Comparison of ENCODE assay signal across 24 cellular contexts in the genomic region with DNA sequence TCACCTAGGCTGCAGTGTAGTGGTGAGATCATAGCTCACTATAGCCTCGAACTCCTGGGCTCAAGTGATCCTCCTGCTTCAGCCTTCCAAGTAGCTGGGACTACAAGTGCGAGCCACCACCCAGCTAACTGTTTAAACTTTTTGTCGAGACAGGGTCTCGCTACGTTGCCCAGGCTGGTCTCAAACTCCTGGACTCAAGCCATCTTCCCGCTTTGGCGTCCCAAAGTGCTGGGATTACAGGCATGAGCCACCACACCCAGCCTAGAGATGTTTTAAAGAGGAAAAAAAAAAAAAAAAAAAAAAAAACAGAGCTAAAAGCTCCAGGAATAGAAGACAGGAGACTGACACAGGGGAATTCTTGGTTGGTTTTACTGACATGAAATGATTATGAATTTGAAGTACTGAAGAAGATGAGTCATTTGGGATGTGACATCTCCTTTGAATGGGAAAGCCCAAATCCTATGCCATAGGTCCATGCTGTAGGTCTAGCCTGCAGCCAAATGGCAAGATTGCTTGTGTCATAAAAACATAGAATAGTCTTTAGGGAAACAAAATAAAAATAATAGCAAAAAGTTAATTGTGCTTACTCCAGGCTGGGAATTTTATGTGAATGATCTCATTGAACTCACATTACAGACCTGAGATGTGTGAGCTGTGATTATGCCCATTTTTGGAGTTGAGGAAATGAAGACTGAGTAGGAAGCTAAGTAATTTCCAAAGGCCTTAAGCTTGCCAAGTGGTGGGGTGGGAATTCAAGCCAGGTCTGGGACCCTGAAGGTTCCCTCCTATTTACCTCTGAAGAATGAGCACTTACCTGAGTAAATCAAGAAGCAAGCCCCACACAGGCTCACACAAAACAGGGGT. TPM values are rescaled to one million over a fixed set of nuclear protein-coding genes. Genes with fewer than 3 reads are reported as not detected.
A peak's percentile ranks its signal among the peaks of the same experiment; 100 is the strongest.
DNase-seq lines count a peak whose midpoint lies in the region; ATAC-seq, FAIRE-seq and TF ChIP-seq lines count a peak whose summit lies in the region.
"Had no signal": no experiment of that assay in that cellular context is flagged by ENCODE, and none has a peak within 500 bp of the region (broad histone marks: within the 10 kb centered on the region; RNA-seq: fewer than 3 reads in every experiment).

No MANE protein-coding gene starts in this region.

- CTCF ChIA-PET in PC-9 (lab: Charles Lee): interaction anchor here (0.6 kb wide), 3 partner anchors 75 to 423 kb away, joined by 4 to 8 read pairs (median 4); no protein-coding TSS in a partner anchor

- FAIRE-seq in astrocyte (lab: Jason Lieb, UNC): no peak
- FAIRE-seq: A204.1 had no signal

- H3K9me3 Mint-ChIP-seq in CD4-positive, CD25-positive, alpha-beta regulatory T cell: peaks cover 0 to 2% (median 0%) of the 10 kb centered on the region in 7 donors
- no peaks in the 10 kb centered on the region for H3K9me3 Mint-ChIP-seq in astrocyte (ENCODE audit: unreplicated experiment)
- H3K9me3 Mint-ChIP-seq: activated CD8-positive, alpha-beta T cell treated with anti-CD3 and anti-CD28 coated beads for 36 hours; activated naive CD4-positive, alpha-beta T cell treated with anti-CD3 and anti-CD28 coated beads, Interleukin-2, amount 50 U/mL, for 72 hours; activated T-helper 2 cell treated with anti-CD3 and anti-CD28 coated beads, Interferon-gamma antibody, Interleukin-2, Interleukin-4, amounts not matched to agents 10 μg/mL and 5 μg/mL and 100 μg/mL, durations not matched to agents 14 hours and 24 hours and 36 hours; CD4-positive, alpha-beta T cell; naive thymus-derived CD8-positive, alpha-beta T cell; stimulated activated naive CD8-positive, alpha-beta T cell treated with anti-CD3 and anti-CD28 coated beads, Interleukin-15, Interleukin-2, amounts not matched to agents 100 ng/mL and 50 ng/mL, for 24 hours had no signal

- no peak overlapping the region for H3K4me3 ChIP-seq in CD4-positive, CD25-positive, alpha-beta regulatory T cell (ENCODE audit: low read depth, low read length)
- H3K4me3 ChIP-seq in HUES64 (ENCODE audit: low read length) (no peak overlapping the region), astrocyte (ENCODE audit: insufficient read depth, low read depth, low read length) (no peak overlapping the region), PC-9 (no peak overlapping the region)
- H3K4me3 ChIP-seq: cardiac muscle cell, left lung, vagina had no signal

- no peak for ATAC-seq in CD4-positive, CD25-positive, alpha-beta regulatory T cell (ENCODE audit: low read depth in 2 of 2)
- no peak for ATAC-seq in HG03439 (IDR thresholded peaks at IDR 0.05; ENCODE audit: unreplicated experiment)
- ATAC-seq: activated CD8-positive, alpha-beta T cell treated with anti-CD3 and anti-CD28 coated beads for 36 hours; naive thymus-derived CD8-positive, alpha-beta T cell had no signal

- intact Hi-C loops in PC-9 (cut with micrococcal nuclease; ENCODE audit: unreplicated experiment): no loop called here

- WGBS in HUES64: 95% methylated on average over 7 of the region's 7 CpGs

- H4K20me1 ChIP-seq in astrocyte (ENCODE audit: insufficient read depth, low read length): peaks cover 20% of the 10 kb centered on the region
- no peaks in the 10 kb centered on the region; the same call in 1 of the 2 replicates for H4K20me1 ChIP-seq in PC-9 (ENCODE audit: insufficient read depth)

- no peak overlapping the region for H3K4me3 Mint-ChIP-seq in CD4-positive, CD25-positive, alpha-beta regulatory T cell
- no peak overlapping the region for H3K4me3 Mint-ChIP-seq in astrocyte (ENCODE audit: unreplicated experiment)
- H3K4me3 Mint-ChIP-seq: activated CD8-positive, alpha-beta T cell treated with anti-CD3 and anti-CD28 coated beads for 36 hours; CD4-positive, alpha-beta T cell; naive thymus-derived CD8-positive, alpha-beta T cell; stimulated activated naive CD8-positive, alpha-beta T cell treated with anti-CD3 and anti-CD28 coated beads, Interleukin-15, Interleukin-2, amounts not matched to agents 100 ng/mL and 50 ng/mL, for 24 hours had no signal

- peaks cover 25% of the 10 kb centered on the region for H3K27me3 Mint-ChIP-seq in CD4-positive, CD25-positive, alpha-beta regulatory T cell
- H3K27me3 Mint-ChIP-seq in astrocyte (ENCODE audit: low read depth, unreplicated experiment): no peaks in the 10 kb centered on the region

- H3K27ac Mint-ChIP-seq in CD4-positive, CD25-positive, alpha-beta regulatory T cell: peak overlapping the region in 2 of 3 donors; percentile 26 to 53
- H3K27ac Mint-ChIP-seq in astrocyte (ENCODE audit: unreplicated experiment): peak overlapping the region; percentile 43
- H3K27ac Mint-ChIP-seq: activated CD8-positive, alpha-beta T cell treated with anti-CD3 and anti-CD28 coated beads for 36 hours; activated naive CD4-positive, alpha-beta T cell treated with anti-CD3 and anti-CD28 coated beads, Interleukin-2, amount 50 U/mL, for 72 hours; activated T-helper 2 cell treated with anti-CD3 and anti-CD28 coated beads, Interferon-gamma antibody, Interleukin-2, Interleukin-4, amounts not matched to agents 10 μg/mL and 5 μg/mL and 100 μg/mL, durations not matched to agents 14 hours and 24 hours and 36 hours; CD4-positive, alpha-beta T cell; stimulated activated naive CD8-positive, alpha-beta T cell treated with anti-CD3 and anti-CD28 coated beads, Interleukin-15, Interleukin-2, amounts not matched to agents 100 ng/mL and 50 ng/mL, for 24 hours had no signal

- H3K9me2 ChIP-seq in PC-9 (ENCODE audit: insufficient read depth): no peaks in the 10 kb centered on the region; the same call in 1 of the 2 replicates

- no peaks in the 10 kb centered on the region for H3K4me1 Mint-ChIP-seq in CD4-positive, CD25-positive, alpha-beta regulatory T cell
- peaks cover 23% of the 10 kb centered on the region for H3K4me1 Mint-ChIP-seq in astrocyte (ENCODE audit: low read depth, unreplicated experiment)

- DNase-seq in CD4-positive, CD25-positive, alpha-beta regulatory T cell: no peak
- DNase-seq in astrocyte (ENCODE audit: low read depth): no peak
- DNase-seq in foreskin melanocyte: peak; percentile 62
- no peak for DNase-seq in NCI-H1436 (lab: John Stamatoyannopoulos, UW)
- no peak for DNase-seq in NK-92 treated with Interleukin-12 subunit alpha and Interleukin-12 subunit beta, amount 100 ng/mL, for 24 hours (lab: John Stamatoyannopoulos, UW)
- DNase-seq in PC-9: no peak
- DNase-seq: activated CD8-positive, alpha-beta T cell treated with anti-CD3 and anti-CD28 coated beads for 36 hours; CD4-positive, alpha-beta T cell; cortex of kidney; EL; hypothalamus; Kasumi-1; left lung; naive thymus-derived CD8-positive, alpha-beta T cell; NCI-H1694 treated with DMSO at 0.1 percent for 48 hours; NCI-H524 had no signal

- POLR2A ChIA-PET in PC-9 (lab: Charles Lee; ENCODE audit: unreplicated experiment): no interaction called here

- peaks cover 36% of the 10 kb centered on the region for H3K79me2 ChIP-seq in astrocyte (ENCODE audit: insufficient read depth, low read length)
- no peaks in the 10 kb centered on the region for H3K79me2 ChIP-seq in PC-9 (ENCODE audit: low read depth)

- no peaks in the 10 kb centered on the region for H3K4me1 ChIP-seq in CD4-positive, CD25-positive, alpha-beta regulatory T cell (ENCODE audit: control insufficient read depth, insufficient read depth, low read length, poor library complexity, severe bottlenecking)
- peaks cover 33% of the 10 kb centered on the region for H3K4me1 ChIP-seq in HUES64 (ENCODE audit: insufficient read depth, low read length)
- H3K4me1 ChIP-seq in astrocyte (ENCODE audit: insufficient read depth, low read length): peaks cover 13% of the 10 kb centered on the region
- H3K4me1 ChIP-seq in PC-9 (replicated peaks; ENCODE audit: insufficient read depth): no peaks in the 10 kb centered on the region
- H3K4me1 ChIP-seq: vagina had no signal

- peaks cover 3% of the 10 kb centered on the region for H3K27me3 ChIP-seq in CD4-positive, CD25-positive, alpha-beta regulatory T cell (ENCODE audit: control insufficient read depth, insufficient read depth, low read length)
- H3K27me3 ChIP-seq in HUES64 (ENCODE audit: insufficient read depth, low read length): no peaks in the 10 kb centered on the region
- H3K27me3 ChIP-seq in astrocyte (ENCODE audit: insufficient read depth, low read length): no peaks in the 10 kb centered on the region
- H3K27me3 ChIP-seq in PC-9 (ENCODE audit: insufficient read depth, low read depth): no peaks in the 10 kb centered on the region
- H3K27me3 ChIP-seq: cardiac muscle cell, left lung, vagina had no signal

- TF ChIP-seq CTCF in astrocyte (IDR thresholded peaks at IDR 0.05; ENCODE audit: insufficient read depth, low read depth, low read length) (no peak), PC-9 (conservative IDR thresholded peaks at IDR 0.05) (no peak)

- H3K36me3 ChIP-seq in CD4-positive, CD25-positive, alpha-beta regulatory T cell (ENCODE audit: control insufficient read depth, insufficient read depth, low read length): no peaks in the 10 kb centered on the region
- H3K36me3 ChIP-seq in HUES64 (ENCODE audit: insufficient read depth, low read length) (no peaks in the 10 kb centered on the region), astrocyte (ENCODE audit: insufficient read depth, low read length) (no peaks in the 10 kb centered on the region), PC-9 (ENCODE audit: low read depth) (no peaks in the 10 kb centered on the region)
- H3K36me3 ChIP-seq: cardiac muscle cell, left lung, vagina had no signal

- no TSS peak for BruUV-seq in PC-9 (replicated peaks; lab: Mats Ljungman, UMichigan)

- H3K9me3 ChIP-seq in CD4-positive, CD25-positive, alpha-beta regulatory T cell (ENCODE audit: control insufficient read depth in 2 of 2, low read length in 2 of 2): no peaks in the 10 kb centered on the region
- H3K9me3 ChIP-seq in HUES64 (ENCODE audit: insufficient read depth, low read depth, low read length) (no peaks in the 10 kb centered on the region), astrocyte (ENCODE audit: insufficient read depth, low read depth, low read length) (no peaks in the 10 kb centered on the region), PC-9 (ENCODE audit: insufficient read depth, low read depth) (no peaks in the 10 kb centered on the region)
- H3K9me3 ChIP-seq: left lung, vagina had no signal

- H3K36me3 Mint-ChIP-seq in CD4-positive, CD25-positive, alpha-beta regulatory T cell: no peaks in the 10 kb centered on the region
- no peaks in the 10 kb centered on the region for H3K36me3 Mint-ChIP-seq in astrocyte (ENCODE audit: low read depth, unreplicated experiment)
- H3K36me3 Mint-ChIP-seq: activated naive CD4-positive, alpha-beta T cell treated with anti-CD3 and anti-CD28 coated beads, Interleukin-2, amount 50 U/mL, for 72 hours; naive thymus-derived CD8-positive, alpha-beta T cell had no signal

- H3K9ac ChIP-seq in HUES64 (ENCODE audit: low read depth, low read length) (no peak overlapping the region), astrocyte (ENCODE audit: low read length) (no peak overlapping the region)

- H3K4me2 ChIP-seq in astrocyte (ENCODE audit: low read length) (no peak overlapping the region), PC-9 (no peak overlapping the region)

- peaks cover 1% of the 10 kb centered on the region; the same call in 1 of the 2 replicates for H3F3A ChIP-seq in PC-9 (ENCODE audit: insufficient read depth, low read depth)

- no peak overlapping the region for H3K27ac ChIP-seq in CD4-positive, CD25-positive, alpha-beta regulatory T cell (ENCODE audit: insufficient read depth, low read length, poor library complexity, severe bottlenecking)
- 0 out of 2 replicates have a peak overlapping the region, but pooled peaks have one; percentile 10 for H3K27ac ChIP-seq in HUES64 (ENCODE audit: low read depth, low read length)
- no peak overlapping the region for H3K27ac ChIP-seq in astrocyte (ENCODE audit: low read depth, low read length)
- H3K27ac ChIP-seq in PC-9: no peak overlapping the region
- H3K27ac ChIP-seq: cardiac muscle cell, left lung, vagina had no signal

- H2AFZ ChIP-seq in astrocyte (ENCODE audit: low read depth, low read length) (no peak overlapping the region), PC-9 (no peak overlapping the region)

RNA-seq across cellular contexts. Expression of a gene that starts 24.3 kb away (rescaled TPM):
- total RNA-seq in CD4-positive, CD25-positive, alpha-beta regulatory T cell: not detected
- under 1 TPM in 1 of 4 donors, not detected in 3; 0.03 TPM for polyA plus RNA-seq in CD4-positive, CD25-positive, alpha-beta regulatory T cell
- polyA plus RNA-seq in HUES64 (2013, experiment 1 of 2): 14.0 TPM
- 18.4 TPM for polyA plus RNA-seq in HUES64 (2013, experiment 2 of 2)
- total RNA-seq in astrocyte (28.7 and 33.5 TPM in 2 replicates), PC-9 (2021) (17.5 and 17.8 TPM in 2 replicates)
- polyA plus RNA-seq: naive thymus-derived CD8-positive, alpha-beta T cell had no signal

Comparison
In these comparisons a context has a peak if more than half of its experiments do, and no peak if none do; other contexts are left out.
1. RNA of a gene that starts 24.3 kb away (total RNA-seq): 28.7 to 33.5 TPM in astrocyte and 17.5 to 17.8 TPM in PC-9; not detected in CD4-positive, CD25-positive, alpha-beta regulatory T cell (single experiment); every median in the first group is over 10 times any median in the second.